In genomic region chr9:137200311-137201204, GRCh38 we compare ENCODE assay signal across 8 cellular contexts. TPM values are rescaled to one million over a fixed set of nuclear protein-coding genes. Genes with fewer than 3 reads are reported as not detected.
DNase-seq lines count a peak whose midpoint lies in the region; ATAC-seq lines count a peak whose summit lies in the region.

TSS of gene TPRN (minus strand) at chr9:137200741. CDS start at chr9:137200711, 30 bp downstream.

- H3K4me3 ChIP-seq in BLaER1: peak within 1 kb of the TSS; percentile 88

- H3K9me3 ChIP-seq in BLaER1: no peaks in the 10 kb centered on the region

- H3K27me3 ChIP-seq in BLaER1: peaks cover 4% of the 10 kb centered on the region; the same call in 1 of the 2 replicates

- H4K20me1 ChIP-seq in BLaER1: peaks cover 81% of the 10 kb centered on the region

- ATAC-seq in GM19328 (IDR thresholded peaks at IDR 0.05; ENCODE audit: unreplicated experiment): peak; percentile 80
- peak; percentile 80 for ATAC-seq in HG03520 (IDR thresholded peaks at IDR 0.05; ENCODE audit: unreplicated experiment)
- ATAC-seq in left lobe of liver: peak; percentile 81

- no peaks in the 10 kb centered on the region; the same call in 1 of the 2 replicates for H3K36me3 ChIP-seq in BLaER1

- peak within 1 kb of the TSS; percentile 83 for H3K27ac ChIP-seq in BLaER1

- H3K4me2 ChIP-seq in BLaER1: peak within 1 kb of the TSS; percentile 100

- H3K4me1 ChIP-seq in BLaER1: peaks cover 69% of the 10 kb centered on the region

- DNase-seq in NCI-H69 (lab: John Stamatoyannopoulos, UW) (peak; percentile 100), dedifferentiated amniotic fluid mesenchymal stem cell (ENCODE audit: extremely low spot score) (peak; percentile 98), left lobe of liver (ENCODE audit: low spot score) (peak; percentile 100)
- peak; percentile 98 for DNase-seq in activated CD4-positive, alpha-beta T cell treated with anti-CD3 and anti-CD28 coated beads, Interleukin-2, amount 50 U/mL, for 1 hour
- peak; percentile 98 for DNase-seq in stimulated activated CD4-positive, alpha-beta T cell treated with anti-CD3 and anti-CD28 coated beads, Interleukin-2, amount 100 ng/mL, for 4 hours (ENCODE audit: low read depth)

- peak within 1 kb of the TSS; percentile 86 for H3K9ac ChIP-seq in BLaER1

RNA-seq across cellular contexts. Expression of gene TPRN, which starts in this region (rescaled TPM):
- 13.7 TPM for total RNA-seq in left lobe of liver

Comparison
In these comparisons a context has a peak if more than half of its experiments do, and no peak if none do; other contexts are left out.
1. Peak in every context shown above with its lines: DNase-seq, ATAC-seq, H3K4me3 ChIP-seq and H3K27ac ChIP-seq.